Comparison of ENCODE assay signal across 8 cellular contexts in the genomic region with DNA sequence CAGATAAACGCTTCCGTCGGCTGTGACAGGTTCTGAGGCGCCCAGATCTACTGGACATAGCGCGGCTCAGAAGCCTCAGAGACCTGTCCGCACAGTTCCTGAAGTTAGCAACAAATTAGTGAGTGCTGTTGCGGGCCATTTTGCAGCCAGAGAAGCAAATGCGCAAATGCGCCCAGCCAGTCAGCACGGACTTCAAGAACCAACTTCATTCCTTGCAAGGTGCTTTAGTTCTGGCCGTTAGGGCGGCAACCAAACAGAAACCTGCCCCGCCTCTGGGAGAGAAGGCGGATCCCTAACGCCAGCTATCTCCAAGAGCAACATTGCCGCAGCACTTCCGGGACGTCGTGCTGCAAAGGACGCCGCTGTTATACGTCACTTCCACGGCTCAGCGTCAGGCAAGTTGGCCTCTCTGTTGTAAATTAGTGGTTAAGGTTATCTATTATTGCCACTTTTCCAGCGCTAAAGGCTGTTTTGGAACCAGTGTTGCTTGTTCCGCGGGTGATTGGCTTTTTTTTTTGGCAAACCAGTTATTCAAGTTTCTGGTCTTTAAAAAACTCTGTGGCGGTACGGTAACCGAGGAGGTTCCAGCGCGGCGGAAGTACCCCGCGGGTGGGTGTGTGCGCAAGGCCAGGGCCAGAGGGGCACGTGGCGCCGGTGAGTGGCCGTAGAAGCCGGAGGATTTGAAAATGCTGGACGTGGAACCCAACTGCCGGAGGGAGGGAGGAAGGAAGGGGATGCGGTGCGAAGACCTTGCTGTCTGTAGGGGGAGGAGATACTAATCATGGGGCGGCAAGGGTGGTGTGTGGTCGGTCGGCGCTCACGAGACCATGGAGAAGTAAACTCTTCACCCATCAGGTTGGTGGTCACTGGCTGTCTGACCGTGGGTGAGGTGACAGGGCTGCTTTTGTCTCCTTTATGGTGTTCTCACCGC. TPM values are rescaled to one million over a fixed set of nuclear protein-coding genes. Genes with fewer than 3 reads are reported as not detected.
DNase-seq lines count a peak whose midpoint lies in the region; ATAC-seq lines count a peak whose summit lies in the region.

A gene (plus strand): TSS at position 612 of the 931 bp plus-strand sequence. CDS start 403 bp downstream, outside the sequence.

- no peaks in the 10 kb centered on the region for H3K9me3 Mint-ChIP-seq in naive B cell
- no peaks in the 10 kb centered on the region for H3K9me3 Mint-ChIP-seq in stimulated activated memory B cell treated with anti-CD40 and anti-IgM and Interleukin-4, amounts not matched to agents 10 μg/mL and 1 μg/mL and 100 μg/mL, for 72 hours

- peaks cover 27% of the 10 kb centered on the region for H3K4me1 ChIP-seq in Karpas-422 (ENCODE audit: low read length)

- peaks cover 33 to 42% (median 35%) of the 10 kb centered on the region in 3 donors for H3K4me1 Mint-ChIP-seq in naive B cell
- H3K4me1 Mint-ChIP-seq in stimulated activated memory B cell treated with anti-CD40 and anti-IgM and Interleukin-4, amounts not matched to agents 10 μg/mL and 1 μg/mL and 100 μg/mL, for 72 hours: peaks cover 39% of the 10 kb centered on the region

- peak within 1 kb of the TSS; percentile 98 to 99 (median 99) for H3K4me3 Mint-ChIP-seq in naive B cell
- H3K4me3 Mint-ChIP-seq in stimulated activated memory B cell treated with anti-CD40 and anti-IgM and Interleukin-4, amounts not matched to agents 10 μg/mL and 1 μg/mL and 100 μg/mL, for 72 hours: peak within 1 kb of the TSS; percentile 98

- peaks cover 25% of the 10 kb centered on the region for H3K36me3 ChIP-seq in Karpas-422 (ENCODE audit: insufficient read depth, low read length)

- DNase-seq in DMS79 treated with DMSO at 0.1 percent for 48 hours (lab: John Stamatoyannopoulos, UW): peak; percentile 74
- DNase-seq in Karpas-422: peak; percentile 96
- DNase-seq in RKO (ENCODE audit: low spot score): peak; percentile 95
- DNase-seq in activated T-helper 1 cell treated with Interleukin-2 at 50 U/mL for 16 hours (ENCODE audit: low read depth): peak; percentile 75
- DNase-seq in fibroblast of gingiva (ENCODE audit: low read depth): peak; percentile 87
- peak; percentile 81 for DNase-seq in naive B cell

- H4K20me1 ChIP-seq in Karpas-422 (ENCODE audit: insufficient read depth, low read depth, low read length): no peaks in the 10 kb centered on the region

- H3K27ac ChIP-seq in Karpas-422 (ENCODE audit: low read length): peak within 1 kb of the TSS; percentile 59

- peaks cover 0 to 7% (median 0%) of the 10 kb centered on the region in 3 donors for H3K27me3 Mint-ChIP-seq in naive B cell
- no peaks in the 10 kb centered on the region for H3K27me3 Mint-ChIP-seq in stimulated activated memory B cell treated with anti-CD40 and anti-IgM and Interleukin-4, amounts not matched to agents 10 μg/mL and 1 μg/mL and 100 μg/mL, for 72 hours

- peak within 1 kb of the TSS; percentile 95 to 99 (median 98) for H3K27ac Mint-ChIP-seq in naive B cell
- peak within 1 kb of the TSS; percentile 95 for H3K27ac Mint-ChIP-seq in stimulated activated memory B cell treated with anti-CD40 and anti-IgM and Interleukin-4, amounts not matched to agents 10 μg/mL and 1 μg/mL and 100 μg/mL, for 72 hours

- peak within 1 kb of the TSS; percentile 86 for H3K4me2 ChIP-seq in Karpas-422 (ENCODE audit: low read depth, low read length, poor library complexity, severe bottlenecking)

- no peaks in the 10 kb centered on the region for H3K27me3 ChIP-seq in Karpas-422 (ENCODE audit: low read length)

- peak within 1 kb of the TSS; percentile 89 for H2AFZ ChIP-seq in Karpas-422 (ENCODE audit: low read length)

- H3K9ac ChIP-seq in Karpas-422 (ENCODE audit: low read length): peak within 1 kb of the TSS; percentile 95

- H3K9me3 ChIP-seq in Karpas-422 (ENCODE audit: low read length): no peaks in the 10 kb centered on the region

- ATAC-seq in GM21825 (IDR thresholded peaks at IDR 0.05; ENCODE audit: unreplicated experiment) (peak; percentile 99), naive B cell (ENCODE audit: low read depth in 2 of 2) (peak; percentile 93 to 95)
- peak; percentile 100 for ATAC-seq in stimulated activated memory B cell treated with anti-CD40 and anti-IgM and Interleukin-4, amounts not matched to agents 10 μg/mL and 1 μg/mL and 100 μg/mL, for 72 hours

- peaks cover 51% of the 10 kb centered on the region for H3K79me2 ChIP-seq in Karpas-422 (ENCODE audit: low read length)

- peaks cover 0 to 12% of the 10 kb centered on the region in 2 donors for H3K36me3 Mint-ChIP-seq in naive B cell
- peaks cover 39% of the 10 kb centered on the region for H3K36me3 Mint-ChIP-seq in stimulated activated memory B cell treated with anti-CD40 and anti-IgM and Interleukin-4, amounts not matched to agents 10 μg/mL and 1 μg/mL and 100 μg/mL, for 72 hours

- peak within 1 kb of the TSS; percentile 74 for H3K4me3 ChIP-seq in Karpas-422 (ENCODE audit: low read length)

- H3K9me2 ChIP-seq in Karpas-422 (replicated peaks; ENCODE audit: insufficient read depth, low read length): no peaks in the 10 kb centered on the region

RNA-seq across cellular contexts. Expression of the gene that starts here (rescaled TPM):
- 10.9 and 13.5 TPM in 2 replicates for total RNA-seq in Karpas-422 (2014; rRNA removed; shearing (Covaris generic); ENCODE audit: low replicate concordance)
- 10 to 100 TPM; 10.3 to 18.6 (median 13.6) TPM for polyA plus RNA-seq in naive B cell (ENCODE audit: low read depth in 6 of 6)

Comparison
In these comparisons a context has a peak if more than half of its experiments do, and no peak if none do; other contexts are left out.
1. Peak in every context shown above with its lines: DNase-seq, ATAC-seq, H3K4me3 ChIP-seq and H3K27ac ChIP-seq.